20 cellular contexts compared by ENCODE assay signal in genomic region chr1:221717491-221717865, GRCh38. TPM values are rescaled to one million over a fixed set of nuclear protein-coding genes. Genes with fewer than 3 reads are reported as not detected.
DNase-seq lines count a peak whose midpoint lies in the region; ATAC-seq, FAIRE-seq and TF ChIP-seq lines count a peak whose summit lies in the region.
"Had no signal": no experiment of that assay in that cellular context is flagged by ENCODE, and none has a peak within 500 bp of the region (broad histone marks: within the 10 kb centered on the region; RNA-seq: fewer than 3 reads in every experiment).

No MANE protein-coding gene starts in this region.

- H3K27me3 ChIP-seq in Loucy (ENCODE audit: insufficient read depth, low read length, poor library complexity, severe bottlenecking) (no peaks in the 10 kb centered on the region), esophagus muscularis mucosa (no peaks in the 10 kb centered on the region), osteoblast (ENCODE audit: insufficient read depth, low read length) (no peaks in the 10 kb centered on the region)
- H3K27me3 ChIP-seq: BLaER1 treated with 17β-estradiol and CSF1 and Interleukin-3, amounts not matched to agents 10 nM and 100 nM; neutrophil; testis had no signal

- H3K4me3 ChIP-seq in Loucy (ENCODE audit: low read length, poor library complexity, severe bottlenecking) (no peak overlapping the region), esophagus muscularis mucosa (no peak overlapping the region), osteoblast (ENCODE audit: insufficient read depth, low read length) (no peak overlapping the region)
- H3K4me3 ChIP-seq: BLaER1 treated with 17β-estradiol and CSF1 and Interleukin-3, amounts not matched to agents 10 nM and 100 nM; testis had no signal

- no peak for FAIRE-seq in HTR-8/SVneo (lab: Jason Lieb, UNC)

- WGBS in esophagus muscularis mucosa: 71% methylated on average over 2 of the region's 2 CpGs

- no peaks in the 10 kb centered on the region for H3K27me3 Mint-ChIP-seq in type B pancreatic cell
- H3K27me3 Mint-ChIP-seq: activated CD4-positive, alpha-beta memory T cell treated with anti-CD3 and anti-CD28 coated beads, Interleukin-2, amount 10 ng/mL, durations not matched to agents 7 days and 5 days; activated naive CD8-positive, alpha-beta T cell had no signal

- H3K4me1 ChIP-seq in Loucy (ENCODE audit: insufficient read depth, low read length, poor library complexity, severe bottlenecking) (peaks cover 94% of the 10 kb centered on the region), esophagus muscularis mucosa (peaks cover 21 to 90% (median 76%) of the 10 kb centered on the region in 4 donors), osteoblast (ENCODE audit: insufficient read depth, low read length) (peaks cover 61% of the 10 kb centered on the region)
- H3K4me1 ChIP-seq: testis had no signal

- H3K9me2 ChIP-seq in Loucy (replicated peaks; ENCODE audit: low read depth, low read length): no peaks in the 10 kb centered on the region

- H3K4me3 Mint-ChIP-seq in type B pancreatic cell: no peak overlapping the region
- H3K4me3 Mint-ChIP-seq: activated CD4-positive, alpha-beta memory T cell treated with anti-CD3 and anti-CD28 coated beads, Interleukin-2, amount 10 ng/mL, durations not matched to agents 7 days and 5 days; activated naive CD8-positive, alpha-beta T cell had no signal

- H3F3A ChIP-seq in Loucy (ENCODE audit: low read depth): peaks cover 9% of the 10 kb centered on the region; the same call in 1 of the 2 replicates

- intact Hi-C loops in esophagus muscularis mucosa (cut with DNase I): no loop called here

- no peak for TF ChIP-seq EP300 in esophagus muscularis mucosa (IDR thresholded peaks at IDR 0.05)

- H3K9ac ChIP-seq in Loucy (ENCODE audit: low read depth, low read length, poor library complexity, severe bottlenecking): no peak overlapping the region
- H3K9ac ChIP-seq: BLaER1 treated with 17β-estradiol and CSF1 and Interleukin-3, amounts not matched to agents 10 nM and 100 nM had no signal

- TF ChIP-seq POLR2A in esophagus muscularis mucosa (IDR thresholded peaks at IDR 0.05; ENCODE audit: low read depth): no peak

- ATAC-seq in GM19351 (IDR thresholded peaks at IDR 0.05; ENCODE audit: unreplicated experiment): no peak
- ATAC-seq: esophagus mucosa, Right ventricle myocardium inferior, sciatic nerve had no signal

- peaks cover 69% of the 10 kb centered on the region for H3K4me1 Mint-ChIP-seq in type B pancreatic cell (ENCODE audit: unreplicated experiment)

- DNase-seq in esophagus muscularis mucosa (ENCODE audit: extremely low spot score): no peak
- no peak for DNase-seq in osteoblast (ENCODE audit: insufficient read length, low spot score, missing footprints)
- DNase-seq in type B pancreatic cell (ENCODE audit: extremely low spot score, unreplicated experiment): no peak
- DNase-seq in HTR-8/SVneo (ENCODE audit: insufficient read length, low spot score): no peak
- DNase-seq in GM10266 (ENCODE audit: extremely low spot score): no peak
- DNase-seq: activated CD4-positive, alpha-beta memory T cell treated with anti-CD3 and anti-CD28 coated beads, Interleukin-2, amount 10 ng/mL, durations not matched to agents 7 days and 5 days; immature natural killer cell; NCI-H1694; NCI-H510A; stimulated activated CD4-positive, alpha-beta T cell treated with anti-CD3 and anti-CD28 coated beads, Interleukin-4, amount 100 ng/mL, for 24 hours; testis had no signal

- H2AFZ ChIP-seq in Loucy (ENCODE audit: low read length) (no peak overlapping the region), osteoblast (ENCODE audit: low read length) (no peak overlapping the region)

- peak overlapping the region; percentile 83 for H3K27ac Mint-ChIP-seq in type B pancreatic cell
- H3K27ac Mint-ChIP-seq: activated CD4-positive, alpha-beta memory T cell treated with anti-CD3 and anti-CD28 coated beads, Interleukin-2, amount 10 ng/mL, durations not matched to agents 7 days and 5 days; activated naive CD8-positive, alpha-beta T cell had no signal

- H4K20me1 ChIP-seq in Loucy (ENCODE audit: insufficient read depth, low read length, poor library complexity, severe bottlenecking) (peaks cover 52% of the 10 kb centered on the region), osteoblast (ENCODE audit: insufficient read depth, low read length) (no peaks in the 10 kb centered on the region)

- H3K9me3 Mint-ChIP-seq in type B pancreatic cell: no peaks in the 10 kb centered on the region
- H3K9me3 Mint-ChIP-seq: immature natural killer cell had no signal

- no peak for TF ChIP-seq CTCF in Loucy (conservative IDR thresholded peaks at IDR 0.05; ENCODE audit: low read length)
- no peak for TF ChIP-seq CTCF in esophagus muscularis mucosa (IDR thresholded peaks at IDR 0.05)
- TF ChIP-seq CTCF in osteoblast (IDR thresholded peaks at IDR 0.05; ENCODE audit: extremely low read depth, low read depth, low read length): no peak
- TF ChIP-seq CTCF in type B pancreatic cell (conservative IDR thresholded peaks at IDR 0.05): no peak
- no peak for TF ChIP-seq CTCF in GM10266 (IDR thresholded peaks at IDR 0.05; ENCODE audit: control insufficient read depth, insufficient read depth, low read depth, missing control alignments)

- H3K79me2 ChIP-seq in Loucy (ENCODE audit: insufficient read depth, low read length) (peaks cover 95% of the 10 kb centered on the region), osteoblast (ENCODE audit: insufficient read depth, low read length) (peaks cover 89% of the 10 kb centered on the region)

- H3K9me3 ChIP-seq in Loucy (ENCODE audit: insufficient read depth, low read depth, low read length): no peaks in the 10 kb centered on the region
- H3K9me3 ChIP-seq in esophagus muscularis mucosa: no peaks in the 10 kb centered on the region
- H3K9me3 ChIP-seq in osteoblast (ENCODE audit: low read depth, low read length): no peaks in the 10 kb centered on the region
- H3K9me3 ChIP-seq: neutrophil, testis had no signal

- peak overlapping the region; percentile 73 for H3K4me2 ChIP-seq in Loucy (ENCODE audit: low read depth, low read length, poor library complexity, severe bottlenecking)
- no peak overlapping the region for H3K4me2 ChIP-seq in osteoblast (ENCODE audit: insufficient read depth, low read length)

- peaks cover 61% of the 10 kb centered on the region for H3K36me3 ChIP-seq in Loucy (ENCODE audit: insufficient read depth, low read length)
- H3K36me3 ChIP-seq in esophagus muscularis mucosa: no peaks in the 10 kb centered on the region
- no peaks in the 10 kb centered on the region for H3K36me3 ChIP-seq in osteoblast (ENCODE audit: insufficient read depth, low read length)
- H3K36me3 ChIP-seq: neutrophil had no signal

- H3K27ac ChIP-seq in esophagus muscularis mucosa (replicated peaks in 1 of 4) (peak overlapping the region; percentile 69 to 77 (median 72)), osteoblast (ENCODE audit: low read depth, low read length) (peak overlapping the region; percentile 5)
- H3K27ac ChIP-seq: neutrophil, testis, VCaP had no signal

- H3K36me3 Mint-ChIP-seq in type B pancreatic cell: peaks cover 5% of the 10 kb centered on the region

RNA-seq across cellular contexts. Expression of gene DUSP10, which starts 24.4 kb away (rescaled TPM):
- total RNA-seq in esophagus muscularis mucosa: 10 to 100 TPM in 2 of 4 donors, 1 to 10 TPM in 2; 5.5 to 13.1 (median 8.6) TPM
- 62.2 and 69.5 TPM in 2 replicates for total RNA-seq in osteoblast
- total RNA-seq in type B pancreatic cell (ENCODE audit: low replicate concordance): 19.6 and 29.4 TPM in 2 replicates
